ENCODE assay signal across 20 cellular contexts in the genomic region with DNA sequence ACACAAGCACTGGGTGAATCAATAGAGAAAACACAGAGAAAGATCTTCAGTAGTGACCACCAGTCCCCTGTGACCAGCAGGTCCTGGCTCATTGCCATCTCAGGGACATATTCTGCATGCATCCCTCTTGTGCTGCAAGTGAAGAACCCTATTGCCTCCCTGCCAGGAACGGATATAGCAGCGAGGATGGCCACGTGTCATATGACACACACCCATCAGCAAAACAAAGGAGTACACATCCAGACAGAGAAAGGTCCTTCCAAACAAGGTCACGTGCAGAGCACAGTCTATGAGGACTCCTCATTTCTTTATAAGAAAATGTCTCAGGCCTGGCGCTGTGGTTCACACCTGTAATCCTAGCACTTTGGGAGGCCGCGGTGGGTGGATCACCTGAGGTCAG.
"Had no signal": no experiment of that assay in that cellular context is flagged by ENCODE, and none has a peak within 500 bp of the region (broad histone marks: within the 10 kb centered on the region; RNA-seq: fewer than 3 reads in every experiment).

No MANE protein-coding gene starts in this region.

- ATAC-seq: left colon; naive thymus-derived CD4-positive, alpha-beta T cell; psoas muscle; sciatic nerve; stimulated activated naive B cell treated with anti-CD40 and anti-IgM and Interleukin-4, amounts not matched to agents 10 μg/mL and 1 μg/mL and 100 μg/mL, for 72 hours had no signal

- DNase-seq: cortex of kidney; dorsolateral prefrontal cortex; effector CD8-positive, alpha-beta T cell; foreskin melanocyte; head of caudate nucleus; left colon; naive thymus-derived CD4-positive, alpha-beta T cell; nephron progenitor cell; psoas muscle; retina; spleen; stimulated activated CD4-positive, alpha-beta T cell treated with anti-CD3 and anti-CD28 coated beads, Interleukin-15, amount 100 ng/mL, for 24 hours; stimulated activated CD4-positive, alpha-beta T cell treated with anti-CD3 and anti-CD28 coated beads, Interleukin-1b, Interleukin-23, amount 100 ng/mL, for 48 hours; stimulated activated CD4-positive, alpha-beta T cell treated with anti-CD3 and anti-CD28 coated beads, Interleukin-4, amount 100 ng/mL, for 24 hours; stimulated activated naive B cell treated with anti-CD40 and anti-IgM and Interleukin-4, amounts not matched to agents 10 μg/mL and 1 μg/mL and 100 μg/mL, for 72 hours; stomach; transverse colon had no signal

- H3K4me3 ChIP-seq: dorsolateral prefrontal cortex, hepatocyte, psoas muscle, spleen, stomach, thoracic aorta, transverse colon had no signal
